In genomic region chr12:50215033-50215432, GRCh38 we compare ENCODE assay signal across 14 cellular contexts. TPM values are rescaled to one million over a fixed set of nuclear protein-coding genes. Genes with fewer than 3 reads are reported as not detected.
A peak's percentile ranks its signal among the peaks of the same experiment; 100 is the strongest.
DNase-seq lines count a peak whose midpoint lies in the region; ATAC-seq and TF ChIP-seq lines count a peak whose summit lies in the region.
"Had no signal": no experiment of that assay in that cellular context is flagged by ENCODE, and none has a peak within 500 bp of the region (broad histone marks: within the 10 kb centered on the region; RNA-seq: fewer than 3 reads in every experiment).

No MANE protein-coding gene starts in this region.

- DNase-seq in CD8-positive, alpha-beta memory T cell: no peak
- DNase-seq in amniotic epithelial cell (ENCODE audit: low read depth) (peak; percentile 52), iris pigment epithelial cell (ENCODE audit: low read depth) (peak; percentile 72)
- DNase-seq in effector memory CD4-positive, alpha-beta T cell: no peak
- DNase-seq: lower lobe of right lung, NCI-H1105 treated with DMSO at 0.1 percent for 48 hours, T-helper 1 cell, uterus had no signal

- ATAC-seq in HG03025 (IDR thresholded peaks at IDR 0.05; ENCODE audit: low FRiP score, unreplicated experiment): no peak
- ATAC-seq in HG03354 (IDR thresholded peaks at IDR 0.05; ENCODE audit: poor library complexity, severe bottlenecking, unreplicated experiment): no peak
- ATAC-seq: lower lobe of right lung had no signal

- no peaks in the 10 kb centered on the region for H3K27me3 ChIP-seq in CD8-positive, alpha-beta memory T cell (ENCODE audit: insufficient read depth, low read length, poor library complexity, severe bottlenecking)
- no peaks in the 10 kb centered on the region for H3K27me3 ChIP-seq in Loucy (ENCODE audit: insufficient read depth, low read length, poor library complexity, severe bottlenecking)
- H3K27me3 ChIP-seq in effector memory CD4-positive, alpha-beta T cell (replicated peaks; ENCODE audit: control insufficient read depth, insufficient read depth, low read length, poor library complexity, severe bottlenecking): no peaks in the 10 kb centered on the region
- H3K27me3 ChIP-seq: neural progenitor cell, uterus had no signal

- peak overlapping the region in 7 of 8 donors; percentile 20 to 92 (median 48) for H3K27ac Mint-ChIP-seq in CD8-positive, alpha-beta memory T cell
- H3K27ac Mint-ChIP-seq: neural progenitor cell had no signal

- H3K27me3 Mint-ChIP-seq in CD8-positive, alpha-beta memory T cell: no peaks in the 10 kb centered on the region
- H3K27me3 Mint-ChIP-seq: stimulated activated naive CD8-positive, alpha-beta T cell treated with anti-CD3 and anti-CD28 coated beads, Interleukin-15, Interleukin-2, amounts not matched to agents 100 ng/mL and 50 ng/mL, for 24 hours had no signal

- no peak overlapping the region for H3K9ac ChIP-seq in Loucy (ENCODE audit: low read depth, low read length, poor library complexity, severe bottlenecking)
- H3K9ac ChIP-seq: neural progenitor cell had no signal

- no peak for TF ChIP-seq CTCF in Loucy (conservative IDR thresholded peaks at IDR 0.05; ENCODE audit: low read length)

- no peak overlapping the region for H3K27ac ChIP-seq in CD8-positive, alpha-beta memory T cell (ENCODE audit: low read depth, low read length)
- H3K27ac ChIP-seq in effector memory CD4-positive, alpha-beta T cell (ENCODE audit: insufficient read depth, low read length, poor library complexity, severe bottlenecking): no peak overlapping the region
- H3K27ac ChIP-seq: C4-2B, lower lobe of right lung, neural progenitor cell, uterus had no signal

- no peaks in the 10 kb centered on the region for H4K20me1 ChIP-seq in Loucy (ENCODE audit: insufficient read depth, low read length, poor library complexity, severe bottlenecking)

- peak overlapping the region; percentile 19 for H3K4me2 ChIP-seq in Loucy (ENCODE audit: low read depth, low read length, poor library complexity, severe bottlenecking)
- H3K4me2 ChIP-seq: neural progenitor cell had no signal

- peaks cover 38% of the 10 kb centered on the region for H3K4me1 ChIP-seq in CD8-positive, alpha-beta memory T cell (ENCODE audit: insufficient read depth, low read length)
- peaks cover 26% of the 10 kb centered on the region for H3K4me1 ChIP-seq in Loucy (ENCODE audit: insufficient read depth, low read length, poor library complexity, severe bottlenecking)
- peaks cover 18% of the 10 kb centered on the region for H3K4me1 ChIP-seq in effector memory CD4-positive, alpha-beta T cell (ENCODE audit: control insufficient read depth, insufficient read depth, low read length, poor library complexity, severe bottlenecking)
- H3K4me1 ChIP-seq: neural progenitor cell had no signal

- no peaks in the 10 kb centered on the region for H3K9me3 ChIP-seq in CD8-positive, alpha-beta memory T cell (ENCODE audit: low read length)
- H3K9me3 ChIP-seq in Loucy (ENCODE audit: insufficient read depth, low read depth, low read length): no peaks in the 10 kb centered on the region
- no peaks in the 10 kb centered on the region for H3K9me3 ChIP-seq in effector memory CD4-positive, alpha-beta T cell (ENCODE audit: control insufficient read depth, low read length)
- H3K9me3 ChIP-seq: lower lobe of right lung, uterus had no signal

- peaks cover 52 to 73% (median 52%) of the 10 kb centered on the region in 3 donors for H3K4me1 Mint-ChIP-seq in CD8-positive, alpha-beta memory T cell

- H3K4me3 Mint-ChIP-seq in CD8-positive, alpha-beta memory T cell: peak overlapping the region in 3 of 7 donors; percentile 5 to 14 (median 12)
- H3K4me3 Mint-ChIP-seq: neural progenitor cell; stimulated activated naive CD8-positive, alpha-beta T cell treated with anti-CD3 and anti-CD28 coated beads, Interleukin-15, Interleukin-2, amounts not matched to agents 100 ng/mL and 50 ng/mL, for 24 hours had no signal

- no peaks in the 10 kb centered on the region for H3K9me3 Mint-ChIP-seq in CD8-positive, alpha-beta memory T cell
- H3K9me3 Mint-ChIP-seq: neural progenitor cell; stimulated activated naive CD8-positive, alpha-beta T cell treated with anti-CD3 and anti-CD28 coated beads, Interleukin-15, Interleukin-2, amounts not matched to agents 100 ng/mL and 50 ng/mL, for 24 hours had no signal

- no peak overlapping the region for H3K4me3 ChIP-seq in CD8-positive, alpha-beta memory T cell (ENCODE audit: low read length)
- no peak overlapping the region for H3K4me3 ChIP-seq in Loucy (ENCODE audit: low read length, poor library complexity, severe bottlenecking)
- H3K4me3 ChIP-seq in effector memory CD4-positive, alpha-beta T cell (ENCODE audit: insufficient read depth, low read depth, low read length, poor library complexity, severe bottlenecking): no peak overlapping the region
- H3K4me3 ChIP-seq: lower lobe of right lung, neural progenitor cell, uterus had no signal

- H3K36me3 Mint-ChIP-seq in CD8-positive, alpha-beta memory T cell: peaks cover 0 to 2% (median 1%) of the 10 kb centered on the region in 3 donors

- POLR2A ChIA-PET in CD8-positive, alpha-beta memory T cell (lab: Charles Lee): no interaction called here

- H3K36me3 ChIP-seq in CD8-positive, alpha-beta memory T cell (ENCODE audit: insufficient read depth, low read length): no peaks in the 10 kb centered on the region
- no peaks in the 10 kb centered on the region for H3K36me3 ChIP-seq in Loucy (ENCODE audit: insufficient read depth, low read length)
- no peaks in the 10 kb centered on the region for H3K36me3 ChIP-seq in effector memory CD4-positive, alpha-beta T cell (ENCODE audit: control insufficient read depth, insufficient read depth, low read length)
- H3K36me3 ChIP-seq: neural progenitor cell, uterus had no signal

- no peaks in the 10 kb centered on the region for H3K9me2 ChIP-seq in Loucy (replicated peaks; ENCODE audit: low read depth, low read length)

- H3F3A ChIP-seq in Loucy (ENCODE audit: low read depth): no peaks in the 10 kb centered on the region; the same call in 1 of the 2 replicates

- CTCF ChIA-PET in CD8-positive, alpha-beta memory T cell (lab: Charles Lee): interaction anchor here (1.3 kb wide), 1 partner anchor 9 kb away, joined by 3 read pairs; no protein-coding TSS in a partner anchor

- H3K79me2 ChIP-seq in Loucy (ENCODE audit: insufficient read depth, low read length): peaks cover 29% of the 10 kb centered on the region

- no peak overlapping the region for H2AFZ ChIP-seq in Loucy (ENCODE audit: low read length)
- H2AFZ ChIP-seq: neural progenitor cell had no signal

RNA-seq across cellular contexts. Expression of gene CERS5, which starts 47.9 kb away (rescaled TPM):
- total RNA-seq in CD8-positive, alpha-beta memory T cell: 10 to 100 TPM; 55.4 to 62.1 TPM
- 47.4 TPM for polyA plus RNA-seq in CD8-positive, alpha-beta memory T cell

Comparison
In these comparisons a context has a peak if more than half of its experiments do, and no peak if none do; other contexts are left out.
1. DNase-seq: peak in amniotic epithelial cell (single experiment) and iris pigment epithelial cell (single experiment); none in CD8-positive, alpha-beta memory T cell (0 of 5) and effector memory CD4-positive, alpha-beta T cell (0 of 3).